Comparison of ENCODE assay signal across 8 cellular contexts in genomic region chr21:45983981-45984551, GRCh38. TPM values are rescaled to one million over a fixed set of nuclear protein-coding genes. Genes with fewer than 3 reads are reported as not detected.
DNase-seq lines count a peak whose midpoint lies in the region; ATAC-seq lines count a peak whose summit lies in the region.

No MANE protein-coding gene starts in this region.

- H3K27me3 ChIP-seq in NT2/D1 (ENCODE audit: insufficient read depth, insufficient read length): peaks cover 28% of the 10 kb centered on the region

- intact Hi-C loops in left cardiac atrium (cut with DNase I): loop anchor here in 1 of 2 donors (5.0 kb wide), 1 partner anchor 113 kb away; the partner anchor contains the start of gene COL6A2

- peaks cover 18% of the 10 kb centered on the region for H3K4me1 ChIP-seq in NT2/D1 (ENCODE audit: insufficient read depth, insufficient read length)

- peak; percentile 9 to 10 for ATAC-seq in left cardiac atrium
- ATAC-seq in HG02973 (IDR thresholded peaks at IDR 0.05; ENCODE audit: unreplicated experiment): no peak

- H3K4me3 ChIP-seq in NT2/D1 (ENCODE audit: insufficient read length, low read depth) (no peak overlapping the region), skeletal muscle cell (ENCODE audit: low read depth, low read length) (peak overlapping the region; percentile 79)

- peak overlapping the region; percentile 12 for H3K9ac ChIP-seq in NT2/D1 (ENCODE audit: insufficient read length, low read depth)

- peaks cover 51% of the 10 kb centered on the region for H3K36me3 ChIP-seq in NT2/D1 (ENCODE audit: insufficient read depth, insufficient read length, low read length)

- H3K9me3 ChIP-seq in NT2/D1 (ENCODE audit: insufficient read depth, low read length): no peaks in the 10 kb centered on the region

- DNase-seq in DMS53 (lab: John Stamatoyannopoulos, UW): peak; percentile 90
- DNase-seq in NT2/D1 (ENCODE audit: low read depth, low spot score): no peak
- DNase-seq in left cardiac atrium: peak; percentile 68
- no peak for DNase-seq in skeletal muscle cell (ENCODE audit: low read depth)
- DNase-seq in epidermal melanocyte (ENCODE audit: insufficient read length, low spot score): no peak
- DNase-seq in SK-N-DZ (ENCODE audit: low spot score): no peak
- DNase-seq in medulla oblongata (ENCODE audit: extremely low spot score): no peak

RNA-seq across cellular contexts. Expression of gene COL6A1, which starts 2.5 kb away (rescaled TPM):
- 100 to 1,000 TPM; 244 to 247 TPM for total RNA-seq in left cardiac atrium
- polyA plus RNA-seq in SK-N-DZ (2014; cell fraction: cytosol; rRNA removed): 58.6 and 64.7 TPM in 2 replicates
- polyA plus RNA-seq in SK-N-DZ (2014; cell fraction: nucleus; rRNA removed): 367 and 476 TPM in 2 replicates

Comparison
In these comparisons a context has a peak if more than half of its experiments do, and no peak if none do; other contexts are left out.
1. DNase-seq: peak in DMS53 (single experiment) and left cardiac atrium (single experiment); none in NT2/D1 (single experiment), skeletal muscle cell (single experiment), epidermal melanocyte (single experiment), SK-N-DZ (single experiment) and medulla oblongata (single experiment).